In the genomic region with DNA sequence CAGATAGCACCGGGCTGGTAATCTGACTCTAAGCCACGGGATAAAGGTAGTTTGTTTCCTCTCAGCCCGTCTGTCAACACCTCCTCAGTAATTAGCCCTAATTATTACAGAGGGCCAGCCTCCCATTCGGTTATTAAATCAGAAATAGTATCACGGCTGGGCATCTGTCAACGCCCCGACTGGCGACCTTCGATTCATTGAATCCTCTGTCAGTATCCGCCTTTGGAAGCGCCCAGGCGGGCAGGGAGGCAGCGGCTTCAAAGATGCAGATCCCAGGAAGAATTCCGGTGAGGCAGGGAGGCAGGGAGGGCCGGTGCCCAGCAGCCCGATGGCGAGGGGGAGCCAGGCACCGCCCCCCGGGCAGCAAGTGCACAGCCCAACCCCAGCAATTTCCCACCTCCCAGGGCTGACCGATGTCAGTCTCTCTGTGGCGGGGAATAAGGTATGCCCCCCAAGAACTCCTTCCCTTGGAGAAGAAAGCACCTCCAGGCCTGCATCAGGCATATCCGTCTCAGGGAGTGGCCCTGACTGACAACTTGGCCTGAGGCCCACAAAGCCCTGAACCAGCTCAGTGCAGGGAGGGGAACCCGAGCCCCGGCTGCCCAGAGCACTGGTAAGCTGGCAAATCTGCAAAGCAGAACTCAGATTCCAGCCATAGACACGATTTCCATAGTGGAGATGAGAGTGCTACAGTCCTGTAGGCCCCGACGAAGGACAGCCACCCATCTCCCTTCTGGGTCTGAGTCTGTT, we compare ENCODE assay signal across 13 cellular contexts. TPM values are rescaled to one million over a fixed set of nuclear protein-coding genes. Genes with fewer than 3 reads are reported as not detected.
DNase-seq lines count a peak whose midpoint lies in the region; ATAC-seq and TF ChIP-seq lines count a peak whose summit lies in the region.
"Had no signal": no experiment of that assay in that cellular context is flagged by ENCODE, and none has a peak within 500 bp of the region (broad histone marks: within the 10 kb centered on the region; RNA-seq: fewer than 3 reads in every experiment).

No MANE protein-coding gene starts in this region.

- DNase-seq in activated naive CD8-positive, alpha-beta T cell treated with anti-CD3 and anti-CD28 coated beads, Interleukin-2, amount 10 ng/mL, durations not matched to agents 7 days and 5 days, result no peak
- DNase-seq in activated naive CD8-positive, alpha-beta T cell treated with anti-CD3 and anti-CD28 coated beads for 36 hours, result no peak
- DNase-seq in WERI-Rb-1 (peak; percentile 81), lower lobe of right lung (no peak), vagina (ENCODE audit: extremely low spot score in 2 of 2) (no peak), DMS53 (lab: John Stamatoyannopoulos, UW) (no peak)
- no peak for DNase-seq in effector memory CD8-positive, alpha-beta T cell
- DNase-seq: activated CD4-positive, alpha-beta T cell treated with anti-CD3 and anti-CD28 coated beads for 1 hour; DMS79 treated with DMSO at 0.1 percent for 48 hours; erythroblast; NCI-H510A treated with DMSO at 0.1 percent for 48 hours had no signal

- H3K4me1 Mint-ChIP-seq in activated naive CD8-positive, alpha-beta T cell treated with anti-CD3 and anti-CD28 coated beads, Interleukin-2, amount 10 ng/mL, durations not matched to agents 7 days and 5 days, result peaks cover 14% of the 10 kb centered on the region
- H3K4me1 Mint-ChIP-seq in activated naive CD8-positive, alpha-beta T cell treated with anti-CD3 and anti-CD28 coated beads for 36 hours, result peaks cover 17% of the 10 kb centered on the region
- peaks cover 3 to 17% of the 10 kb centered on the region in 2 donors for H3K4me1 Mint-ChIP-seq in effector memory CD8-positive, alpha-beta T cell (ENCODE audit: low read depth in 2 of 2)

- H3K27me3 ChIP-seq in WERI-Rb-1 (ENCODE audit: insufficient read depth, low read depth, severe bottlenecking) (no peaks in the 10 kb centered on the region), lower lobe of right lung (ENCODE audit: low read depth) (no peaks in the 10 kb centered on the region), vagina (no peaks in the 10 kb centered on the region)

- TF ChIP-seq POLR2A in vagina (IDR thresholded peaks at IDR 0.05), result no peak

- POLR2A ChIA-PET in activated naive CD8-positive, alpha-beta T cell treated with anti-CD3 and anti-CD28 coated beads, Interleukin-2, amount 10 ng/mL, durations not matched to agents 7 days and 5 days (lab: Charles Lee), result interaction anchor here (1.1 to 2.1 kb wide), 2 partner anchors 49 kb away, joined by 3 to 6 read pairs; no protein-coding TSS in a partner anchor

- TF ChIP-seq CTCF in WERI-Rb-1 (IDR thresholded peaks at IDR 0.05; ENCODE audit: low read depth, low read length), result no peak
- no peak for TF ChIP-seq CTCF in lower lobe of right lung (IDR thresholded peaks at IDR 0.05)
- no peak for TF ChIP-seq CTCF in vagina (IDR thresholded peaks at IDR 0.05)

- H3K27ac Mint-ChIP-seq in activated naive CD8-positive, alpha-beta T cell treated with anti-CD3 and anti-CD28 coated beads, Interleukin-2, amount 10 ng/mL, durations not matched to agents 7 days and 5 days, result peak overlapping the region; percentile 21
- no peak overlapping the region for H3K27ac Mint-ChIP-seq in activated naive CD8-positive, alpha-beta T cell treated with anti-CD3 and anti-CD28 coated beads for 36 hours
- H3K27ac Mint-ChIP-seq in effector memory CD8-positive, alpha-beta T cell, result no peak overlapping the region

- H3K27me3 Mint-ChIP-seq in activated naive CD8-positive, alpha-beta T cell treated with anti-CD3 and anti-CD28 coated beads, Interleukin-2, amount 10 ng/mL, durations not matched to agents 7 days and 5 days, result no peaks in the 10 kb centered on the region
- H3K27me3 Mint-ChIP-seq in activated naive CD8-positive, alpha-beta T cell treated with anti-CD3 and anti-CD28 coated beads for 36 hours, result no peaks in the 10 kb centered on the region
- no peaks in the 10 kb centered on the region for H3K27me3 Mint-ChIP-seq in effector memory CD8-positive, alpha-beta T cell

- H3K36me3 Mint-ChIP-seq in activated naive CD8-positive, alpha-beta T cell treated with anti-CD3 and anti-CD28 coated beads, Interleukin-2, amount 10 ng/mL, durations not matched to agents 7 days and 5 days, result peaks cover 10% of the 10 kb centered on the region
- peaks cover 16% of the 10 kb centered on the region for H3K36me3 Mint-ChIP-seq in activated naive CD8-positive, alpha-beta T cell treated with anti-CD3 and anti-CD28 coated beads for 36 hours
- peaks cover 6% of the 10 kb centered on the region for H3K36me3 Mint-ChIP-seq in effector memory CD8-positive, alpha-beta T cell (ENCODE audit: insufficient read depth)

- H3K9me3 Mint-ChIP-seq in activated naive CD8-positive, alpha-beta T cell treated with anti-CD3 and anti-CD28 coated beads, Interleukin-2, amount 10 ng/mL, durations not matched to agents 7 days and 5 days, result no peaks in the 10 kb centered on the region
- H3K9me3 Mint-ChIP-seq in activated naive CD8-positive, alpha-beta T cell treated with anti-CD3 and anti-CD28 coated beads for 36 hours, result no peaks in the 10 kb centered on the region
- no peaks in the 10 kb centered on the region for H3K9me3 Mint-ChIP-seq in effector memory CD8-positive, alpha-beta T cell

- no peak for ATAC-seq in activated naive CD8-positive, alpha-beta T cell treated with anti-CD3 and anti-CD28 coated beads, Interleukin-2, amount 10 ng/mL, durations not matched to agents 7 days and 5 days (ENCODE audit: low read depth)
- ATAC-seq in lower lobe of right lung (peak in 1 of 2 donors; percentile 15), HG02759 (IDR thresholded peaks at IDR 0.05; ENCODE audit: unreplicated experiment) (no peak)
- no peak for ATAC-seq in effector memory CD8-positive, alpha-beta T cell (replicated peaks)

- H3K4me1 ChIP-seq in lower lobe of right lung (peaks cover 35% of the 10 kb centered on the region), vagina (peaks cover 44% of the 10 kb centered on the region)

- intact Hi-C loops in lower lobe of right lung (cut with DNase I), result no loop called here
- intact Hi-C loops in vagina (cut with DNase I), result no loop called here

- H3K4me3 ChIP-seq in WERI-Rb-1 (ENCODE audit: low read depth, low read length) (peak overlapping the region; percentile 10), lower lobe of right lung (no peak overlapping the region), vagina (no peak overlapping the region)

- H3K9me3 ChIP-seq in WERI-Rb-1 (ENCODE audit: severe bottlenecking) (no peaks in the 10 kb centered on the region), lower lobe of right lung (no peaks in the 10 kb centered on the region), vagina (no peaks in the 10 kb centered on the region)

- no peak overlapping the region for H3K4me3 Mint-ChIP-seq in activated naive CD8-positive, alpha-beta T cell treated with anti-CD3 and anti-CD28 coated beads, Interleukin-2, amount 10 ng/mL, durations not matched to agents 7 days and 5 days
- no peak overlapping the region for H3K4me3 Mint-ChIP-seq in activated naive CD8-positive, alpha-beta T cell treated with anti-CD3 and anti-CD28 coated beads for 36 hours
- no peak overlapping the region for H3K4me3 Mint-ChIP-seq in effector memory CD8-positive, alpha-beta T cell

- 0 out of 2 replicates have a peak, but pooled peaks cover 3% of the 10 kb centered on the region for H3K36me3 ChIP-seq in WERI-Rb-1
- H3K36me3 ChIP-seq in lower lobe of right lung, result no peaks in the 10 kb centered on the region
- H3K36me3 ChIP-seq in vagina, result no peaks in the 10 kb centered on the region

- H3K27ac ChIP-seq in WERI-Rb-1 (peak overlapping the region; percentile 77), lower lobe of right lung (peak overlapping the region; percentile 81), vagina (peak overlapping the region; percentile 20)
- H3K27ac ChIP-seq: KMS-11 had no signal

RNA-seq across cellular contexts. Expression of gene GNB1L, which starts 11.4 kb away (rescaled TPM):
- 10 to 100 TPM; 11.9 to 12.7 TPM for total RNA-seq in activated naive CD8-positive, alpha-beta T cell treated with anti-CD3 and anti-CD28 coated beads, Interleukin-2, amount 10 ng/mL, durations not matched to agents 7 days and 5 days
- 10 to 100 TPM; 14.5 TPM for total RNA-seq in activated naive CD8-positive, alpha-beta T cell treated with anti-CD3 and anti-CD28 coated beads for 36 hours
- total RNA-seq in lower lobe of right lung, result 6.0 TPM
- total RNA-seq in vagina, result 14.0 TPM

RNA-seq across cellular contexts. Expression of gene RTL10, which starts 11.4 kb away (rescaled TPM):
- 10 to 100 TPM; 18.4 to 18.9 TPM for total RNA-seq in activated naive CD8-positive, alpha-beta T cell treated with anti-CD3 and anti-CD28 coated beads, Interleukin-2, amount 10 ng/mL, durations not matched to agents 7 days and 5 days
- total RNA-seq in activated naive CD8-positive, alpha-beta T cell treated with anti-CD3 and anti-CD28 coated beads for 36 hours, result 10 to 100 TPM; 18.7 to 23.1 TPM
- total RNA-seq in lower lobe of right lung, result 24.3 TPM
- 21.4 TPM for total RNA-seq in vagina

Comparison
In these comparisons a context has a peak if more than half of its experiments do, and no peak if none do; other contexts are left out.
1. H3K27ac ChIP-seq: peak in every context shown above with its lines; median percentile 81 in lower lobe of right lung; 77 in WERI-Rb-1; 20 in vagina.